ENCODE assay signal across 8 cellular contexts in genomic region chr17:31094600-31095238, GRCh38. TPM values are rescaled to one million over a fixed set of nuclear protein-coding genes. Genes with fewer than 3 reads are reported as not detected.
DNase-seq lines count a peak whose midpoint lies in the region; ATAC-seq and TF ChIP-seq lines count a peak whose summit lies in the region.

NF1 (plus strand) TSS chr17:31094977; CDS start chr17:31095310, 333 bp downstream.

- DNase-seq in AG04450 (ENCODE audit: low read depth, low spot score) (peak; percentile 86), NCI-H345 treated with DMSO at 0.1 percent for 48 hours (lab: John Stamatoyannopoulos, UW; ENCODE audit: unreplicated experiment) (peak; percentile 90), caudate nucleus (lab: John Stamatoyannopoulos, UW) (peak in 60 of 61 donors; percentile 66 to 96 (median 90)), inferior parietal cortex (ENCODE audit: extremely low spot score) (peak; percentile 94), spleen (peak; percentile 96)
- DNase-seq in activated CD4-positive, CD25-positive, alpha-beta regulatory T cell (lab: John Stamatoyannopoulos, UW), result peak; percentile 69 to 82 (median 76)

- H3K4me1 ChIP-seq in spleen, result peaks cover 0 to 35% (median 14%) of the 10 kb centered on the region in 6 donors

- peak; percentile 86 for ATAC-seq in GM18907 (IDR thresholded peaks at IDR 0.05; ENCODE audit: unreplicated experiment)
- peak; percentile 85 for ATAC-seq in HG03175 (IDR thresholded peaks at IDR 0.05; ENCODE audit: unreplicated experiment)

- H3K27me3 ChIP-seq in AG04450 (ENCODE audit: control insufficient read depth, insufficient read depth, low read length), result no peaks in the 10 kb centered on the region
- no peaks in the 10 kb centered on the region for H3K27me3 ChIP-seq in spleen (replicated peaks in 1 of 7)

- TF ChIP-seq CTCF in AG04450 (IDR thresholded peaks at IDR 0.05; ENCODE audit: low read depth, low read length), result no peak
- peak in 1 of 11 experiments; percentile 7 for TF ChIP-seq CTCF in spleen (IDR thresholded peaks at IDR 0.05 in 8 of 11, conservative IDR thresholded peaks at IDR 0.05 in 3 of 11)

- H3K4me3 ChIP-seq in AG04450 (ENCODE audit: low read depth, low read length) (peak within 1 kb of the TSS; percentile 81), spleen (peak within 1 kb of the TSS; percentile 70 to 94 (median 78))

- intact Hi-C loops in spleen (cut with DNase I; ENCODE audit: low total_unique reads), result no loop called here

- 0 to 1% (median 1%) methylated on average over 28 to 46 of the region's 46 CpGs for WGBS in spleen, 5 donors

- no peak for TF ChIP-seq POLR2A in spleen (IDR thresholded peaks at IDR 0.05)

- H3K9me3 ChIP-seq in AG04450 (ENCODE audit: control insufficient read depth, insufficient read depth, low read length) (no peaks in the 10 kb centered on the region; the same call in 1 of the 2 replicates), spleen (no peaks in the 10 kb centered on the region)

- CTCF ChIA-PET in AG04450 (lab: Charles Lee), result no interaction called here

- no peaks in the 10 kb centered on the region for H3K36me3 ChIP-seq in spleen

- POLR2A ChIA-PET in AG04450 (lab: Yijun Ruan, JAX), result interaction anchor here (0.6 to 1.3 kb wide), 5 partner anchors 19 to 263 kb away, joined by 3 to 4 read pairs (median 3); partner anchors contain the start of gene ATAD5

- H3K27ac ChIP-seq in AG04450 (ENCODE audit: low read depth, low read length), result peak within 1 kb of the TSS; percentile 85
- peak within 1 kb of the TSS; percentile 91 for H3K27ac ChIP-seq in caudate nucleus (ENCODE audit: low read depth, low read length)
- peak within 1 kb of the TSS; percentile 82 to 96 (median 92) for H3K27ac ChIP-seq in spleen

RNA-seq across cellular contexts. Expression of gene NF1, which starts in this region (rescaled TPM):
- polyA plus RNA-seq in AG04450 (2011; rRNA removed) (45.5 and 60.5 TPM in 2 replicates), spleen (1 to 10 TPM; 3.1 to 5.7 (median 4.7) TPM)
- 145 and 208 TPM in 2 replicates for polyA minus RNA-seq in AG04450 (2011; rRNA and poly(A)+ RNA removed)
- 10 to 100 TPM; 49.1 to 97.7 (median 63.8) TPM for total RNA-seq in spleen

Comparison
In these comparisons a context has a peak if more than half of its experiments do, and no peak if none do; other contexts are left out.
1. Peak in every context shown above with its lines: DNase-seq, ATAC-seq, H3K4me3 ChIP-seq and H3K27ac ChIP-seq.